In the genomic region with DNA sequence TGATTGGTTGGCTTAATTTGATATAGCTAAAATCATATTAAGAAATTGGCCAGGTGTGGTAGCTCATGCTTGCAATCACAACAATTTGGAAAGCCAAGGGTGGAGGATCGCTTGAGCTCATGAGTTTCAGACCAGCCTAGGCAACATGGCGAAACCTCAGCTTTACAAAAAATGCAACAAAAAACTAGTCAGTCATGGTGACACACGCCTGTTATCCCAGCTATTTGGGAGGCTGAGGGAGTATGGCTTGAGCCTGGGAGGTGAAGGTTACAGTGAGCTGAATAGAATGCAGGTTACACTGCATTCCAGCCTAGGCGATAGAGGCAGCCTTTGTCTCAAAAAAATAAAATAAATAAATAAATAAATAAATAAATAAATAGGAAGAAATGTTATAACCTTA, we compare ENCODE assay signal across 8 cellular contexts.
"Had no signal": no experiment of that assay in that cellular context is flagged by ENCODE, and none has a peak within 500 bp of the region (broad histone marks: within the 10 kb centered on the region; RNA-seq: fewer than 3 reads in every experiment).

No MANE protein-coding gene starts in this region.

- H3K4me3 ChIP-seq: GM12878 had no signal

- FAIRE-seq: G401.6, GM12878, GM12891, GM12892, GM18507, GM19239 had no signal

- ATAC-seq: GM12878 had no signal

- DNase-seq: GDM1, GF-D8 had no signal
